Comparison of ENCODE assay signal across 26 cellular contexts in the genomic region with DNA sequence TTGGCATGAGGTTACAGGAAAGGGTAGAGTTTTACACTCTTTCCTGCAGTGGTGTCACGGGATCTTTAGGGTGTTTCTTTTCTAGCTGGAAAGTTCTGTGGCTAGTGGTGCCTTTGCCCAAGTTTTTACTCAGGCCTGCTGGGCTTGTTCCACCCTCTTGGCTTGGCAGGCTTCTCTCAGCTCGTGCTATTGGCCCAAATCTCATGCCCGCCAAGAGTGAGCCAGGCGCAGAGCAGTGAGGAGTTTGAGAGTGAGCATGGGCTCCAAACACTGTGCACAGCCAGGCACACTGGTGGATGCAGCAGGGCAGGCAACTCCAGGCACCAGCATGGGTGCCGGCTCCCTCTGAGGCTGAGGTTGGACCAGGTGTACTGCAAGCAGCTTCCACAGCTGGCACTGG.
"Had no signal": no experiment of that assay in that cellular context is flagged by ENCODE, and none has a peak within 500 bp of the region (broad histone marks: within the 10 kb centered on the region; RNA-seq: fewer than 3 reads in every experiment).

No MANE protein-coding gene starts in this region.

- H3K36me3 ChIP-seq: brain microvascular endothelial cell, gastroesophageal sphincter had no signal

- H3K27me3 ChIP-seq: brain microvascular endothelial cell, dorsolateral prefrontal cortex, gastroesophageal sphincter had no signal

- H3K4me1 Mint-ChIP-seq: activated T-helper 17 cell treated with anti-CD3 and anti-CD28 coated beads, Interleukin-2, amount 50 U/mL, for 72 hours; central memory CD8-positive, alpha-beta T cell had no signal

- H3K4me1 ChIP-seq: gastroesophageal sphincter had no signal

- H3K36me3 Mint-ChIP-seq: activated naive CD8-positive, alpha-beta T cell; WTC11 had no signal

- DNase-seq: activated CD4-positive, alpha-beta T cell treated with anti-CD3 and anti-CD28 coated beads for 48 hours; activated CD4-positive, alpha-beta T cell treated with anti-CD3 and anti-CD28 coated beads, Interleukin-2, amount 50 U/mL, for 1 hour; activated CD4-positive, alpha-beta T cell treated with anti-CD3 and anti-CD28 coated beads, Interleukin-2, amount 50 U/mL, for 48 hours; activated CD8-positive, alpha-beta memory T cell treated with anti-CD3 and anti-CD28 coated beads for 24 hours; activated CD8-positive, alpha-beta T cell treated with anti-CD3 and anti-CD28 coated beads for 36 hours; activated effector memory CD4-positive, alpha-beta T cell treated with Interleukin-2 at 50 U/mL for 16 hours; activated gamma-delta T cell treated with Interleukin-2 at 50 U/mL for 16 hours; activated naive CD4-positive, alpha-beta T cell treated with anti-CD3 and anti-CD28 coated beads, Interleukin-2, amount 50 U/mL, for 16 hours; activated naive CD4-positive, alpha-beta T cell treated with Interleukin-2 at 50 U/mL for 16 hours; activated T-cell treated with anti-CD3 and anti-CD28 coated beads, Interleukin-2, amount 50 U/mL, for 4 hours; amniotic stem cell; brain microvascular endothelial cell; dorsolateral prefrontal cortex; effector memory CD4-positive, alpha-beta T cell; endodermal cell; foreskin melanocyte; T-helper 2 cell had no signal

- H3K27ac ChIP-seq: brain microvascular endothelial cell, coronary artery, dorsolateral prefrontal cortex, gastroesophageal sphincter, VCaP had no signal

- H3K9me3 Mint-ChIP-seq: activated CD8-positive, alpha-beta T cell treated with anti-CD3 and anti-CD28 coated beads for 36 hours; activated T-cell treated with anti-CD3 and anti-CD28 coated beads, Interleukin-2, amount 50 U/mL, for 4 hours; activated T-helper 17 cell treated with anti-CD3 and anti-CD28 coated beads, Interleukin-2, amount 50 U/mL, for 72 hours; WTC11 had no signal

- H3K9me3 ChIP-seq: gastroesophageal sphincter had no signal

- ATAC-seq: activated CD8-positive, alpha-beta T cell treated with anti-CD3 and anti-CD28 coated beads for 36 hours; activated T-cell treated with anti-CD3 and anti-CD28 coated beads, Interleukin-2, amount 50 U/mL, for 4 hours; activated T-helper 17 cell treated with anti-CD3 and anti-CD28 coated beads, Interleukin-2, amount 50 U/mL, for 72 hours; esophagus mucosa; gastroesophageal sphincter; WTC11 had no signal

- H3K4me3 Mint-ChIP-seq: activated CD8-positive, alpha-beta T cell treated with anti-CD3 and anti-CD28 coated beads for 36 hours; activated naive CD8-positive, alpha-beta T cell; activated T-cell treated with anti-CD3 and anti-CD28 coated beads, Interleukin-2, amount 50 U/mL, for 4 hours; activated T-helper 17 cell treated with anti-CD3 and anti-CD28 coated beads, Interleukin-2, amount 50 U/mL, for 72 hours; central memory CD8-positive, alpha-beta T cell; dendritic cell treated with granulocyte-macrophage colony-stimulating factor and Interleukin-4, amounts not matched to agents 40 ng/mL and 50 ng/mL, for 4 days; endodermal cell; WTC11 had no signal

- H3K27ac Mint-ChIP-seq: activated CD8-positive, alpha-beta T cell treated with anti-CD3 and anti-CD28 coated beads for 36 hours; activated naive CD8-positive, alpha-beta T cell; activated T-helper 17 cell treated with anti-CD3 and anti-CD28 coated beads, Interleukin-2, amount 50 U/mL, for 72 hours; dendritic cell treated with granulocyte-macrophage colony-stimulating factor and Interleukin-4, amounts not matched to agents 40 ng/mL and 50 ng/mL, for 4 days; endodermal cell; WTC11 had no signal

- H3K4me3 ChIP-seq: coronary artery, dorsolateral prefrontal cortex, gastroesophageal sphincter had no signal
